ENCODE assay signal across 8 cellular contexts in the genomic region with DNA sequence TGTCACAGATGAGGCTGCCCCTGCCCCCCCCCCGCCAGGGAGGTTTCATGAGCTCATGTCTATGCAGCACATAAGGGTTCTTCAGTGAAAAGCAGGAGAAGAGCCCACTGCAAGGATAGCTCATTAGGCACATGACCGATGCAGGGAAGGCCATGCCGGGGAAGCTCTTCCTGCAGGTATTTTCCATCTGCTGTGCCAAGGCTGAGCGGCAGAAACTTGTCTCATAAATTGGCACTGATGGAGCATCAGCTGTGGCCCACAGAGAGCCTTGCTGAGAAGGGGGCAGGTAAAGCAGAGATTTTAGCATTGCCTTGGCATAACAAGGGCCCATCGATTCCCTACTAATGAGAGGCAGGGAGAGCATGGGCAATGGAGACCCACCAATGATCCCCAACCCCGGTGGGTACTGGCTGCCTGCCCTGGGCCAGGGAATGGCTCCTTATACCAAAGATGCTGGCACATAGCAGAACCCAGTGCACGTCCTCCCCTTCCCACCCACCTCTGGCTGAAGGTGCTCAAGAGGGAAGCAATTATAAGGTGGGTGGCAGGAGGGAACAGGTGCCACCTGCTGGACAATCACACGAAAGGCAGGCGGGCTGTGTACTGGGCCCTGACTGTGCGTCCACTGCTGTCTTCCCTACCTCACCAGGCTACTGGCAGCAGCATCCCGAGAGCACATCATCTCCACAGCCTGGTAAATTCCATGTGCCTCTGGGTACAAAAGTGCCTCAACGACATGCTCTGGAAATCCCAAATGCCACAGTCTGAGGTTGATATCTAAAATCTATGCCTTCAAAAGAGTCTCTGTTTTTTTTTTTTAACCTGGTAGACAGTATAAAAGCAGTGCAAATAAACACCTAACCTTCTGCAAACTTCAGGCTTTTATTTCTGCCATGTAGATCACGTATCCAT. TPM values are rescaled to one million over a fixed set of nuclear protein-coding genes. Genes with fewer than 3 reads are reported as not detected.
DNase-seq lines count a peak whose midpoint lies in the region; ATAC-seq, FAIRE-seq and TF ChIP-seq lines count a peak whose summit lies in the region.

No MANE protein-coding gene starts in this region.

- intact Hi-C loops in lower lobe of right lung (cut with DNase I), result loop anchor here (10.0 kb wide), 1 partner anchor 50 kb away; no protein-coding TSS in a partner anchor

- 68 to 69% methylated on average over 10 to 12 of the region's 13 CpGs for WGBS in tibial nerve, 2 donors

- peak; percentile 84 to 85 for ATAC-seq in lower lobe of right lung

- H3K36me3 ChIP-seq in Loucy (ENCODE audit: insufficient read depth, low read length) (no peaks in the 10 kb centered on the region), bronchial epithelial cell (ENCODE audit: control insufficient read depth, insufficient read depth, low read length) (peaks cover 5% of the 10 kb centered on the region), lower lobe of right lung (no peaks in the 10 kb centered on the region), tibial nerve (peaks cover 0 to under 1% (median 0%) of the 10 kb centered on the region in 3 donors)

- no peak overlapping the region for H3K27ac ChIP-seq in lower lobe of right lung
- no peak overlapping the region for H3K27ac ChIP-seq in tibial nerve

- FAIRE-seq in bronchial epithelial cell (lab: Jason Lieb, UNC), result no peak

- CTCF ChIA-PET in HEK293T (lab: Yijun Ruan, JAX), result interaction anchor here (0.8 to 2.3 kb wide), 9 partner anchors 12 to 45 kb away, joined by 3 to 7 read pairs (median 3); no protein-coding TSS in a partner anchor

- no peaks in the 10 kb centered on the region for H3F3A ChIP-seq in Loucy (ENCODE audit: low read depth)

- TF ChIP-seq CTCF in GM12875 (IDR thresholded peaks at IDR 0.05; ENCODE audit: borderline replicate concordance, insufficient read depth, low read depth, low read length), result peak; percentile 96
- peak; percentile 82 for TF ChIP-seq CTCF in Loucy (conservative IDR thresholded peaks at IDR 0.05; ENCODE audit: low read length)
- TF ChIP-seq CTCF in bronchial epithelial cell (IDR thresholded peaks at IDR 0.05; ENCODE audit: insufficient read depth, low read length, severe bottlenecking), result peak; percentile 96
- peak; percentile 71 for TF ChIP-seq CTCF in lower lobe of right lung (IDR thresholded peaks at IDR 0.05)
- TF ChIP-seq CTCF in tibial nerve (IDR thresholded peaks at IDR 0.05), result peak; percentile 37 to 48 (median 41)

- no peak overlapping the region for H3K4me2 ChIP-seq in Loucy (ENCODE audit: low read depth, low read length, poor library complexity, severe bottlenecking)

- H3K9me3 ChIP-seq in Loucy (ENCODE audit: insufficient read depth, low read depth, low read length) (no peaks in the 10 kb centered on the region), lower lobe of right lung (no peaks in the 10 kb centered on the region), tibial nerve (no peaks in the 10 kb centered on the region)

- DNase-seq in A172 (ENCODE audit: low spot score) (peak; percentile 74), HEK293T (ENCODE audit: extremely low spot score) (peak; percentile 75), RPMI8226 (peak; percentile 60), bronchial epithelial cell (ENCODE audit: low read depth) (peak; percentile 48), lower lobe of right lung (no peak), tibial nerve (ENCODE audit: low spot score in 2 of 2) (no peak)

- H2AFZ ChIP-seq in Loucy (ENCODE audit: low read length), result no peak overlapping the region

- H4K20me1 ChIP-seq in Loucy (ENCODE audit: insufficient read depth, low read length, poor library complexity, severe bottlenecking), result no peaks in the 10 kb centered on the region

- H3K4me3 ChIP-seq in GM12875 (ENCODE audit: low read depth, low read length), result no peak overlapping the region
- no peak overlapping the region for H3K4me3 ChIP-seq in Loucy (ENCODE audit: low read length, poor library complexity, severe bottlenecking)
- H3K4me3 ChIP-seq in bronchial epithelial cell (ENCODE audit: low read depth, low read length), result no peak overlapping the region
- H3K4me3 ChIP-seq in lower lobe of right lung, result no peak overlapping the region
- H3K4me3 ChIP-seq in tibial nerve, result no peak overlapping the region

- H3K4me1 ChIP-seq in Loucy (ENCODE audit: insufficient read depth, low read length, poor library complexity, severe bottlenecking) (peaks cover 5% of the 10 kb centered on the region), lower lobe of right lung (no peaks in the 10 kb centered on the region), tibial nerve (no peaks in the 10 kb centered on the region)

- no peak for TF ChIP-seq POLR2A in tibial nerve (IDR thresholded peaks at IDR 0.05)

- POLR2A ChIA-PET in HEK293T (lab: Yijun Ruan, JAX), result interaction anchor here (1.2 to 1.5 kb wide), 2 partner anchors 24 to 39 kb away, joined by 3 to 4 read pairs; no protein-coding TSS in a partner anchor

- no peak overlapping the region for H3K9ac ChIP-seq in Loucy (ENCODE audit: low read depth, low read length, poor library complexity, severe bottlenecking)

- H3K9me2 ChIP-seq in Loucy (replicated peaks; ENCODE audit: low read depth, low read length), result no peaks in the 10 kb centered on the region

- TF ChIP-seq EP300 in tibial nerve (IDR thresholded peaks at IDR 0.05), result no peak

- no peaks in the 10 kb centered on the region for H3K27me3 ChIP-seq in Loucy (ENCODE audit: insufficient read depth, low read length, poor library complexity, severe bottlenecking)
- H3K27me3 ChIP-seq in bronchial epithelial cell (ENCODE audit: control insufficient read depth, insufficient read depth, low read length), result no peaks in the 10 kb centered on the region
- no peaks in the 10 kb centered on the region for H3K27me3 ChIP-seq in lower lobe of right lung (ENCODE audit: low read depth)
- no peaks in the 10 kb centered on the region for H3K27me3 ChIP-seq in tibial nerve

- H3K79me2 ChIP-seq in Loucy (ENCODE audit: insufficient read depth, low read length), result no peaks in the 10 kb centered on the region

TF ChIP-seq in HEK293T, 16 proteins besides CTCF, POLR2A, EP300 and RAD21:
- TF ChIP-seq ELF4 (IDR thresholded peaks at IDR 0.05), result no peak
- TF ChIP-seq FOXM1 (IDR thresholded peaks at IDR 0.05; ENCODE audit: borderline replicate concordance), result no peak
- TF ChIP-seq NFRKB (IDR thresholded peaks at IDR 0.05), result no peak
- TF ChIP-seq ARNT (IDR thresholded peaks at IDR 0.05), result no peak
- TF ChIP-seq LEF1 (IDR thresholded peaks at IDR 0.05; ENCODE audit: borderline replicate concordance), result no peak
- TF ChIP-seq FOXA1 (IDR thresholded peaks at IDR 0.05), result no peak

RNA-seq across cellular contexts. Expression of gene STEAP3, which starts 41.4 kb away (rescaled TPM):
- 71.3 and 117 TPM in 2 replicates for total RNA-seq in A172 (2014; rRNA removed; shearing (Covaris generic))
- total RNA-seq in bronchial epithelial cell (8.1 and 11.8 TPM in 2 replicates), lower lobe of right lung (18.3 TPM), tibial nerve (10 to 100 TPM in 1 of 4 donors, 1 to 10 TPM in 3; 5.5 to 19.8 (median 8.1) TPM)

Comparison
In these comparisons a context has a peak if more than half of its experiments do, and no peak if none do; other contexts are left out.
1. DNase-seq: peak in A172 (single experiment), HEK293T (single experiment), RPMI8226 (single experiment) and bronchial epithelial cell (single experiment); none in lower lobe of right lung (single experiment) and tibial nerve (0 of 2).
2. CTCF ChIP-seq: peak in every context shown above with its lines; median percentile 96 in GM12875; 96 in bronchial epithelial cell; 82 in Loucy; 71 in lower lobe of right lung; 41 in tibial nerve.